Comparison of ENCODE assay signal across 15 cellular contexts in genomic region chr9:93230185-93230584, GRCh38. TPM values are rescaled to one million over a fixed set of nuclear protein-coding genes. Genes with fewer than 3 reads are reported as not detected.
A peak's percentile ranks its signal among the peaks of the same experiment; 100 is the strongest.
DNase-seq lines count a peak whose midpoint lies in the region; ATAC-seq and TF ChIP-seq lines count a peak whose summit lies in the region.
"Had no signal": no experiment of that assay in that cellular context is flagged by ENCODE, and none has a peak within 500 bp of the region (broad histone marks: within the 10 kb centered on the region; RNA-seq: fewer than 3 reads in every experiment).

No MANE protein-coding gene starts in this region.

- H3K9me3 ChIP-seq in Peyer's patch = no peaks in the 10 kb centered on the region
- no peaks in the 10 kb centered on the region for H3K9me3 ChIP-seq in body of pancreas
- H3K9me3 ChIP-seq in mucosa of rectum (ENCODE audit: control insufficient read depth in 2 of 2, low read length in 2 of 2) = no peaks in the 10 kb centered on the region
- peaks cover 4% of the 10 kb centered on the region for H3K9me3 ChIP-seq in trophoblast cell (ENCODE audit: insufficient read depth, low read depth, low read length)
- no peaks in the 10 kb centered on the region for H3K9me3 ChIP-seq in upper lobe of right lung

- H3K4me2 ChIP-seq in trophoblast cell (ENCODE audit: low read length) = no peak overlapping the region
- H3K4me2 ChIP-seq: GM23338 had no signal

- peak overlapping the region; percentile 6 for H4K12ac ChIP-seq in trophoblast cell (ENCODE audit: low read depth, low read length)

- H3K79me1 ChIP-seq in trophoblast cell (ENCODE audit: low read length) = no peaks in the 10 kb centered on the region

- no peaks in the 10 kb centered on the region for H3K79me2 ChIP-seq in trophoblast cell (ENCODE audit: control insufficient read depth, insufficient read depth, low read length, poor library complexity)

- H3K4me3 ChIP-seq in Peyer's patch (peak overlapping the region in 1 of 4 donors; percentile 26), body of pancreas (no peak overlapping the region), mucosa of rectum (ENCODE audit: low read length in 2 of 2) (peak overlapping the region in 1 of 2 donors; percentile 24), trophoblast cell (ENCODE audit: low read depth, low read length) (no peak overlapping the region), upper lobe of right lung (no peak overlapping the region)
- H3K4me3 ChIP-seq: GM23338 had no signal

- no peak for ATAC-seq in body of pancreas
- no peak for ATAC-seq in upper lobe of right lung
- ATAC-seq in HG03097 (IDR thresholded peaks at IDR 0.05; ENCODE audit: low FRiP score, unreplicated experiment) = no peak
- ATAC-seq in HG03045 (IDR thresholded peaks at IDR 0.05; ENCODE audit: unreplicated experiment) = no peak
- ATAC-seq: GM23338 had no signal

- no peak overlapping the region for H3K18ac ChIP-seq in trophoblast cell (ENCODE audit: low read length)

- 83 to 87% methylated on average over 4 to 6 of the region's 6 CpGs for WGBS in body of pancreas, 2 donors
- no CpG with 5 or more reads among the region's 6 CpGs for WGBS in trophoblast cell (ENCODE audit: extremely low coverage, insufficient coverage, insufficient read length)

- TF ChIP-seq CTCF in Peyer's patch (IDR thresholded peaks at IDR 0.05) (no peak), body of pancreas (IDR thresholded peaks at IDR 0.05) (no peak), upper lobe of right lung (IDR thresholded peaks at IDR 0.05) (no peak)

- H3K27ac ChIP-seq in Peyer's patch = peak overlapping the region in 3 of 4 donors; percentile 30 to 90 (median 69)
- H3K27ac ChIP-seq in body of pancreas = peak overlapping the region; percentile 52 to 93 (median 88)
- peak overlapping the region; percentile 84 to 89 for H3K27ac ChIP-seq in mucosa of rectum (ENCODE audit: low read depth in 2 of 2, low read length in 2 of 2)
- no peak overlapping the region for H3K27ac ChIP-seq in trophoblast cell (ENCODE audit: low read depth, low read length)
- H3K27ac ChIP-seq in upper lobe of right lung = no peak overlapping the region
- H3K27ac ChIP-seq: HL-60 had no signal

- no peak for DNase-seq in Peyer's patch
- DNase-seq in body of pancreas = no peak
- no peak for DNase-seq in trophoblast cell
- DNase-seq in upper lobe of right lung = no peak
- DNase-seq: C1 segment of cervical spinal cord; Calu3; CD4-positive, alpha-beta T cell; DMS 273 treated with DMSO at 0.1 percent for 48 hours; H7 had no signal

- H3K23ac ChIP-seq in trophoblast cell (ENCODE audit: low read length) = no peak overlapping the region

- H3K9ac ChIP-seq in mucosa of rectum (ENCODE audit: low read depth in 1 of 2, low read length in 2 of 2) (peak overlapping the region in 1 of 2 donors; percentile 74), trophoblast cell (ENCODE audit: low read length) (no peak overlapping the region)

- no peak overlapping the region for H3K14ac ChIP-seq in trophoblast cell (ENCODE audit: low read length)

- H2BK5ac ChIP-seq in trophoblast cell (ENCODE audit: low read depth, low read length, poor library complexity) = no peak overlapping the region

- no peak overlapping the region for H2BK12ac ChIP-seq in trophoblast cell (ENCODE audit: low read length)

- H4K8ac ChIP-seq in trophoblast cell (ENCODE audit: low read depth, low read length) = no peak overlapping the region

- TF ChIP-seq POLR2A in Peyer's patch (IDR thresholded peaks at IDR 0.05) (no peak), body of pancreas (IDR thresholded peaks at IDR 0.05) (no peak)

- H3K27me3 ChIP-seq in Peyer's patch (no peaks in the 10 kb centered on the region), body of pancreas (no peaks in the 10 kb centered on the region), mucosa of rectum (ENCODE audit: control insufficient read depth in 2 of 2, insufficient read depth in 2 of 2, low read length in 2 of 2) (no peaks in the 10 kb centered on the region), trophoblast cell (ENCODE audit: insufficient read depth, low read length) (no peaks in the 10 kb centered on the region), upper lobe of right lung (peaks cover 27% of the 10 kb centered on the region)

- H2AK5ac ChIP-seq in trophoblast cell (ENCODE audit: low read length) = no peak overlapping the region

- H3K4ac ChIP-seq in trophoblast cell (ENCODE audit: low read depth, low read length) = no peak overlapping the region

- H4K91ac ChIP-seq in trophoblast cell (ENCODE audit: low read depth, low read length) = no peak overlapping the region

- H2BK120ac ChIP-seq in trophoblast cell (ENCODE audit: insufficient read depth, low read length, poor library complexity) = no peak overlapping the region

- H3K4me1 ChIP-seq in Peyer's patch (peaks cover 0 to 74% (median 1%) of the 10 kb centered on the region in 4 donors), body of pancreas (peaks cover 89% of the 10 kb centered on the region), mucosa of rectum (ENCODE audit: control insufficient read depth in 2 of 2, insufficient read depth in 2 of 2, low read length in 2 of 2) (peaks cover 55 to 78% of the 10 kb centered on the region in 2 donors), trophoblast cell (ENCODE audit: control insufficient read depth in 1 of 2, insufficient read depth in 2 of 2, low read length in 2 of 2) (no peaks in the 10 kb centered on the region), upper lobe of right lung (no peaks in the 10 kb centered on the region)

- H3K36me3 ChIP-seq in Peyer's patch (peaks cover 0 to 11% (median 0%) of the 10 kb centered on the region in 3 donors), body of pancreas (replicated peaks in 1 of 2; ENCODE audit: insufficient read depth in 1 of 2, low read depth in 2 of 2) (no peaks in the 10 kb centered on the region), mucosa of rectum (ENCODE audit: control insufficient read depth in 2 of 2, insufficient read depth in 2 of 2, low read length in 2 of 2) (peaks cover 4 to 6% of the 10 kb centered on the region in 2 donors), trophoblast cell (ENCODE audit: control insufficient read depth in 1 of 2, insufficient read depth in 2 of 2, low read length in 2 of 2) (no peaks in the 10 kb centered on the region), upper lobe of right lung (no peaks in the 10 kb centered on the region)

- no peak overlapping the region for H2AFZ ChIP-seq in trophoblast cell (ENCODE audit: insufficient read depth, low read length, poor library complexity)
- H2AFZ ChIP-seq: GM23338 had no signal

- intact Hi-C loops in body of pancreas (cut with DNase I) (no loop called here), upper lobe of right lung (cut with DNase I) (no loop called here)

RNA-seq across cellular contexts. Expression of gene WNK2, which starts 46.2 kb away (rescaled TPM):
- total RNA-seq in Peyer's patch (100 to 1,000 TPM; 155 to 577 (median 259) TPM), body of pancreas (100 to 1,000 TPM in 1 of 2 donors, 10 to 100 TPM in 1; 85.4 to 173 TPM), upper lobe of right lung (0.35 TPM)
- 59.1 and 59.5 TPM in 2 replicates for polyA plus RNA-seq in trophoblast cell (2013)
- total RNA-seq: B cell had no signal

Comparison
In these comparisons a context has a peak if more than half of its experiments do, and no peak if none do; other contexts are left out.
1. H3K27ac ChIP-seq: peak in Peyer's patch (3 of 4), body of pancreas (4 of 4) and mucosa of rectum (2 of 2); none in trophoblast cell (single experiment) and upper lobe of right lung (single experiment).
2. RNA of gene WNK2, which starts 46.2 kb away (total RNA-seq): 155 to 577 TPM in Peyer's patch and 85.4 to 173 TPM in body of pancreas; 0.35 TPM in upper lobe of right lung (single experiment); every median in the first group is over 10 times any median in the second.